22 cellular contexts compared by ENCODE assay signal in the genomic region with DNA sequence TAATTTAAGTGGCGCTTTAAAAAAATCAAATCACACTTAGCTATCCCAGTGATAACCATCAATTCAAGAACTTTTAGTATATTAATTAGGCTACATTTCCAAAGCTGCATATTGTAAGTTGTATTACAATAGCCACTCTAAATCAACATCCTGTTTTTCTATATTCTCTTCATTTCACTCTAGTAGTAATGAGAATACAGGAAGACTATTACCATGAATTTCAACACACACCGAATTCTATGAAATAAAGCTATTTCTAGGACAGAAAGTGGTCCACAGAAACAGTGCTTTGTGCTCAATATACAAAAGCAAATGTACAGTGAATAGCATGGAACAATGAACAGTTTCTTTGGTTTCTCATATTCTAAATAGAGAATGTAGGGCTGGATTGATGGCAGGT. TPM values are rescaled to one million over a fixed set of nuclear protein-coding genes. Genes with fewer than 3 reads are reported as not detected.
"Had no signal": no experiment of that assay in that cellular context is flagged by ENCODE, and none has a peak within 500 bp of the region (broad histone marks: within the 10 kb centered on the region; RNA-seq: fewer than 3 reads in every experiment).

No MANE protein-coding gene starts in this region.

- H3K27me3 Mint-ChIP-seq: activated naive CD8-positive, alpha-beta T cell; activated T-cell treated with anti-CD3 and anti-CD28 coated beads, Interleukin-2, amount 50 U/mL, for 24 hours had no signal

- H3K27ac Mint-ChIP-seq: endodermal cell, natural killer cell had no signal

- H3K9me3 Mint-ChIP-seq: activated T-cell treated with anti-CD3 and anti-CD28 coated beads, Interleukin-2, amount 50 U/mL, for 24 hours; endodermal cell; natural killer cell had no signal

- FAIRE-seq: bronchial epithelial cell, small intestine had no signal

- ATAC-seq: gastroesophageal sphincter, natural killer cell, sciatic nerve had no signal

- H3K4me1 Mint-ChIP-seq: endodermal cell, natural killer cell had no signal

- DNase-seq: activated effector memory CD4-positive, alpha-beta T cell treated with Interleukin-2 at 50 U/mL for 16 hours; activated T-cell treated with anti-CD3 and anti-CD28 coated beads, Interleukin-2, amount 50 U/mL, for 24 hours; amygdala; cortex of kidney; endodermal cell; esophagus squamous epithelium; head of caudate nucleus; hypothalamus; left ventricle myocardium inferior; natural killer cell; small intestine; stimulated activated CD4-positive, alpha-beta T cell treated with anti-CD3 and anti-CD28 coated beads, Interleukin-2, amount 100 ng/mL, for 24 hours; stimulated activated CD8-positive, alpha-beta memory T cell treated with anti-CD3 and anti-CD28 coated beads, Interleukin-4, amount 100 ng/mL, for 48 hours; upper lobe of left lung had no signal

- H3K36me3 Mint-ChIP-seq: natural killer cell had no signal

- H3K4me3 Mint-ChIP-seq: activated T-cell treated with anti-CD3 and anti-CD28 coated beads, Interleukin-2, amount 50 U/mL, for 24 hours; endodermal cell; natural killer cell had no signal

RNA-seq across cellular contexts. Expression of gene TRAT1, which starts 24.6 kb away (rescaled TPM):
- total RNA-seq: bronchial epithelial cell, endodermal cell, left ventricle myocardium inferior, lung microvascular endothelial cell, osteoblast, renal cortical epithelial cell, SJSA1 had no signal
